26 cellular contexts compared by ENCODE assay signal in the genomic region with DNA sequence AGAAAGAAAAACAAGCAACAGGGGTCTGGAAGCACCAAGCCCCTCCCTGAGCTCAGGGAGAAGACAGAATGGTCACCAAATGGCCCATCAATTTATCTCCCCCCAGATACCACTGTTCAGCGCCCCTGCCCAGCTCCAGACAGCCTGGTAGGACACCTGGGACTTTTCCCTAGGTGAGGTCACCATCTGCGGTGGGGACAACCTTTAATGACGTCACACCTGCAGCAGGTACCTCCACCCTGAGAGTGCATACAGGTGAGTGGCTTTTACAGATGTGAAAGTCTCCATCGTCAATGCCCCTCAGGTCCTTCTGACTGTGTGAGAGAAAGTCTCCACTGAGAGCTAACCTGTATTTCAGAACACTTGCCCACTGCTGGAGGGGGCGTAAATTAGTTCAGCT. TPM values are rescaled to one million over a fixed set of nuclear protein-coding genes. Genes with fewer than 3 reads are reported as not detected.
A peak's percentile ranks its signal among the peaks of the same experiment; 100 is the strongest.
DNase-seq lines count a peak whose midpoint lies in the region; ATAC-seq, FAIRE-seq and TF ChIP-seq lines count a peak whose summit lies in the region.
"Had no signal": no experiment of that assay in that cellular context is flagged by ENCODE, and none has a peak within 500 bp of the region (broad histone marks: within the 10 kb centered on the region; RNA-seq: fewer than 3 reads in every experiment).

No MANE protein-coding gene starts in this region.

- POLR2A ChIA-PET in K562 (lab: Yijun Ruan, JAX): interaction anchor here (0.7 to 4.2 kb wide), 20 partner anchors 9 to 218 kb away, joined by 3 to 86 read pairs (median 4); no protein-coding TSS in a partner anchor
- POLR2A ChIA-PET in activated CD4-positive, alpha-beta memory T cell treated with anti-CD3 and anti-CD28 coated beads, Interleukin-2, amount 10 ng/mL, durations not matched to agents 7 days and 5 days (lab: Charles Lee): no interaction called here

- FAIRE-seq in K562 (lab: Jason Lieb, UNC): no peak
- FAIRE-seq: A204.1, D721Med, G401.6, GM12891, GM19239 had no signal

- H3K27me3 Mint-ChIP-seq in activated CD4-positive, alpha-beta memory T cell treated with anti-CD3 and anti-CD28 coated beads, Interleukin-2, amount 10 ng/mL, durations not matched to agents 7 days and 5 days: peaks cover 6% of the 10 kb centered on the region

- H3K4me2 ChIP-seq in K562 (ENCODE audit: insufficient read depth, low read length) (no peak overlapping the region), osteoblast (ENCODE audit: insufficient read depth, low read length) (no peak overlapping the region)
- H3K4me2 ChIP-seq: BLaER1 had no signal

- in situ Hi-C loops in K562 (cut with MboI): loop anchor here (25.0 kb wide), 1 partner anchor 262 kb away; no protein-coding TSS in a partner anchor

- TF ChIP-seq CTCF in K562 (IDR thresholded peaks at IDR 0.05 in 2 of 3, conservative IDR thresholded peaks at IDR 0.05 in 1 of 3; ENCODE audit: insufficient read depth in 2 of 3, low read depth in 1 of 3, low read length in 3 of 3) (no peak), osteoblast (IDR thresholded peaks at IDR 0.05; ENCODE audit: extremely low read depth, low read depth, low read length) (no peak)

- ATAC-seq in K562 (no peak), HG02763 (IDR thresholded peaks at IDR 0.05; ENCODE audit: unreplicated experiment) (no peak), HG02981 (IDR thresholded peaks at IDR 0.05; ENCODE audit: unreplicated experiment) (no peak)

- H2AFZ ChIP-seq in K562 (ENCODE audit: low read depth, low read length): no peak overlapping the region
- H2AFZ ChIP-seq in osteoblast (ENCODE audit: low read length): no peak overlapping the region

- TF ChIP-seq RAD21 in K562 (CRISPR knock-in tag; conservative IDR thresholded peaks at IDR 0.05 in 1 of 2, IDR thresholded peaks at IDR 0.05 in 1 of 2): no peak

- H3K4me1 ChIP-seq in K562 (replicated peaks in 1 of 2; ENCODE audit: control insufficient read depth in 2 of 2, insufficient read depth in 2 of 2, low read length in 2 of 2) (peaks cover 0 to 20% of the 10 kb centered on the region in 2 experiments; a peak in 1 of 5 replicates), osteoblast (ENCODE audit: insufficient read depth, low read length) (no peaks in the 10 kb centered on the region)
- H3K4me1 ChIP-seq: BE2C had no signal

- peaks cover 66% of the 10 kb centered on the region for H4K20me1 ChIP-seq in K562 (replicated peaks; ENCODE audit: control insufficient read depth, insufficient read depth, low read length)
- H4K20me1 ChIP-seq in osteoblast (ENCODE audit: insufficient read depth, low read length): no peaks in the 10 kb centered on the region
- H4K20me1 ChIP-seq: BLaER1 had no signal

- H3K27me3 ChIP-seq in H7 (ENCODE audit: control insufficient read depth, insufficient read depth, low read length) (no peaks in the 10 kb centered on the region), K562 (ENCODE audit: control insufficient read depth in 2 of 2, insufficient read depth in 2 of 2, low read length in 2 of 2) (peaks cover 81 to 97% of the 10 kb centered on the region in 2 experiments), osteoblast (ENCODE audit: insufficient read depth, low read length) (peaks cover 57% of the 10 kb centered on the region)
- H3K27me3 ChIP-seq: BLaER1 had no signal

- H3K9me3 ChIP-seq in K562 (replicated peaks; ENCODE audit: control insufficient read depth, insufficient read depth, low read depth, low read length): no peaks in the 10 kb centered on the region; the same call in 1 of the 2 replicates
- no peaks in the 10 kb centered on the region for H3K9me3 ChIP-seq in osteoblast (ENCODE audit: low read depth, low read length)
- H3K9me3 ChIP-seq: BLaER1 had no signal

- H3K79me2 ChIP-seq in K562 (ENCODE audit: control insufficient read depth, insufficient read depth, low read length) (no peaks in the 10 kb centered on the region), osteoblast (ENCODE audit: insufficient read depth, low read length) (no peaks in the 10 kb centered on the region)

- intact Hi-C loops in K562 (cut with micrococcal nuclease): no loop called here

- no peak overlapping the region for H3K27ac Mint-ChIP-seq in activated CD4-positive, alpha-beta memory T cell treated with anti-CD3 and anti-CD28 coated beads, Interleukin-2, amount 10 ng/mL, durations not matched to agents 7 days and 5 days
- H3K27ac Mint-ChIP-seq: CD14-positive monocyte; CD4-positive, alpha-beta memory T cell; CD4-positive, CD25-positive, alpha-beta regulatory T cell; CD8-positive, alpha-beta memory T cell had no signal

- CTCF ChIA-PET in K562 (lab: Yijun Ruan, JAX; ENCODE audit: low intra/inter-chr PET ratio): no interaction called here
- CTCF ChIA-PET in activated CD4-positive, alpha-beta memory T cell treated with anti-CD3 and anti-CD28 coated beads, Interleukin-2, amount 10 ng/mL, durations not matched to agents 7 days and 5 days (lab: Charles Lee): no interaction called here

- no peak overlapping the region for H3K4me3 Mint-ChIP-seq in activated CD4-positive, alpha-beta memory T cell treated with anti-CD3 and anti-CD28 coated beads, Interleukin-2, amount 10 ng/mL, durations not matched to agents 7 days and 5 days
- H3K4me3 Mint-ChIP-seq: CD14-positive monocyte; CD4-positive, alpha-beta memory T cell; CD4-positive, CD25-positive, alpha-beta regulatory T cell; CD8-positive, alpha-beta memory T cell had no signal

- H3K36me3 ChIP-seq in H7 (replicated peaks; ENCODE audit: control insufficient read depth, insufficient read depth, low read length) (no peaks in the 10 kb centered on the region), K562 (ENCODE audit: control insufficient read depth, insufficient read depth, low read length) (no peaks in the 10 kb centered on the region), osteoblast (ENCODE audit: insufficient read depth, low read length) (no peaks in the 10 kb centered on the region)
- H3K36me3 ChIP-seq: BE2C, BLaER1 had no signal

- no peak for TF ChIP-seq POLR2A in K562 (conservative IDR thresholded peaks at IDR 0.05)

- TF ChIP-seq EP300 in K562 (IDR thresholded peaks at IDR 0.05; ENCODE audit: low read length): no peak

- H3K4me1 Mint-ChIP-seq in activated CD4-positive, alpha-beta memory T cell treated with anti-CD3 and anti-CD28 coated beads, Interleukin-2, amount 10 ng/mL, durations not matched to agents 7 days and 5 days: no peaks in the 10 kb centered on the region
- H3K4me1 Mint-ChIP-seq: CD4-positive, alpha-beta memory T cell; CD4-positive, CD25-positive, alpha-beta regulatory T cell; CD8-positive, alpha-beta memory T cell had no signal

- H3K9me1 ChIP-seq in K562 (ENCODE audit: control insufficient read depth, insufficient read depth, low read length): peaks cover 2% of the 10 kb centered on the region

- no peak overlapping the region for H3K9ac ChIP-seq in K562 (ENCODE audit: insufficient read depth in 1 of 2, low read depth in 2 of 2, low read length in 2 of 2)
- H3K9ac ChIP-seq: BLaER1 had no signal

- WGBS in K562 (ENCODE audit: insufficient coverage, low coverage, missing lambda C conversion rate): 2% methylated on average over 5 of the region's 5 CpGs

- H3K27ac ChIP-seq in K562 (ENCODE audit: extremely low read depth, low read depth, low read length) (no peak overlapping the region), osteoblast (ENCODE audit: low read depth, low read length) (no peak overlapping the region)
- H3K27ac ChIP-seq: BLaER1 had no signal

- no peaks in the 10 kb centered on the region for H3K9me3 Mint-ChIP-seq in activated CD4-positive, alpha-beta memory T cell treated with anti-CD3 and anti-CD28 coated beads, Interleukin-2, amount 10 ng/mL, durations not matched to agents 7 days and 5 days
- H3K9me3 Mint-ChIP-seq: CD4-positive, alpha-beta memory T cell; CD4-positive, CD25-positive, alpha-beta regulatory T cell; CD8-positive, alpha-beta memory T cell had no signal

- no peak overlapping the region for H3K4me3 ChIP-seq in H7 (ENCODE audit: insufficient read depth, low read depth, low read length)
- H3K4me3 ChIP-seq in K562: no peak overlapping the region
- no peak overlapping the region for H3K4me3 ChIP-seq in osteoblast (ENCODE audit: insufficient read depth, low read length)
- H3K4me3 ChIP-seq: BLaER1 had no signal

- H3K36me3 Mint-ChIP-seq in activated CD4-positive, alpha-beta memory T cell treated with anti-CD3 and anti-CD28 coated beads, Interleukin-2, amount 10 ng/mL, durations not matched to agents 7 days and 5 days (ENCODE audit: low read depth): no peaks in the 10 kb centered on the region
- H3K36me3 Mint-ChIP-seq: CD14-positive monocyte; CD4-positive, alpha-beta memory T cell; CD4-positive, CD25-positive, alpha-beta regulatory T cell; CD8-positive, alpha-beta memory T cell had no signal

- BruUV-seq in K562 (replicated peaks; lab: Mats Ljungman, UMichigan): no TSS peak

- DNase-seq in D341Med (ENCODE audit: low spot score) (peak; percentile 10), H7 (peak; percentile 20), K562 (ENCODE audit: extremely low read depth in 1 of 4, low spot score in 3 of 4) (peak in 3 of 4 experiments; percentile 58 to 65 (median 60)), osteoblast (ENCODE audit: insufficient read length, low spot score, missing footprints) (peak; percentile 13), T1000 (lab: John Stamatoyannopoulos, UW) (no peak)
- no peak for DNase-seq in activated CD4-positive, alpha-beta memory T cell treated with anti-CD3 and anti-CD28 coated beads, Interleukin-2, amount 10 ng/mL, durations not matched to agents 7 days and 5 days
- DNase-seq: 8988T; ACHN; BE2C; C1 segment of cervical spinal cord; CD4-positive, alpha-beta memory T cell; CD4-positive, CD25-positive, alpha-beta regulatory T cell; CD8-positive, alpha-beta memory T cell; COR-L47; DMS79 treated with DMSO at 0.1 percent for 48 hours; GF-D8 had no signal

RNA-seq across cellular contexts. Expression of a gene that starts 34.3 kb away (rescaled TPM):
- 84.9 and 91.8 TPM in 2 replicates for total RNA-seq in H7 (2014; rRNA removed; shearing (Covaris generic))
- total RNA-seq in K562 (2011; cell fraction: chromatin; rRNA removed; ENCODE audit: low replicate concordance): 0.69 TPM in 1 of 2 replicates, not detected in the other
- total RNA-seq in K562 (2011; cell fraction: nucleolus; rRNA removed): 0.26 and 0.33 TPM in 2 replicates
- 0.22 TPM in 1 of 2 replicates, not detected in the other for total RNA-seq in K562 (2011; cell fraction: nucleoplasm; rRNA removed)
- not detected in 2 replicates for total RNA-seq in K562 (2014; rRNA removed)
- not detected in 2 replicates for total RNA-seq in K562 (2014; rRNA removed; fragmentation: Illumina TruSeq; extraction: Trizol)
- not detected in 2 replicates for total RNA-seq in K562 (2015; rRNA removed; fragmentation: Illumina TruSeq; extraction: Trizol)
- total RNA-seq in K562 (2021): 0.09 TPM in 1 of 2 replicates, not detected in the other
- 0.05 and 0.10 TPM in 2 replicates for polyA plus RNA-seq in K562 (2011; rRNA removed)
- 0.03 and 0.66 TPM in 2 replicates for polyA plus RNA-seq in K562 (2011; cell fraction: cytosol; rRNA removed)
- polyA plus RNA-seq in K562 (2011; cell fraction: nucleus; rRNA removed): 0.04 and 0.20 TPM in 2 replicates
- polyA plus RNA-seq in K562 (2012): 0.03 and 0.07 TPM in 2 replicates
- polyA plus RNA-seq in K562 (2014; fragmentation: Illumina TruSeq; extraction: Trizol): not detected in 2 replicates
- polyA plus RNA-seq in K562 (2014; fragmentation: Nextera tagmentation; extraction: Ambion mirVana): not detected
- polyA plus RNA-seq in K562 (2014; rRNA removed): not detected in 2 replicates
- not detected in 2 replicates for polyA minus RNA-seq in K562 (2011; rRNA and poly(A)+ RNA removed)
- polyA minus RNA-seq in K562 (2011; cell fraction: cytosol; rRNA and poly(A)+ RNA removed): not detected in 2 replicates
- 0.27 TPM in 1 of 2 replicates, not detected in the other for polyA minus RNA-seq in K562 (2011; cell fraction: nucleus; rRNA and poly(A)+ RNA removed)
- under 0.01 TPM in 1 of 2 replicates, not detected in the other for total RNA-seq in osteoblast
- not detected for total RNA-seq in activated CD4-positive, alpha-beta memory T cell treated with anti-CD3 and anti-CD28 coated beads, Interleukin-2, amount 10 ng/mL, durations not matched to agents 7 days and 5 days
- polyA plus RNA-seq: AG04450; CD14-positive monocyte; CD4-positive, alpha-beta memory T cell; CD8-positive, alpha-beta memory T cell had no signal

RNA-seq across cellular contexts. Expression of a gene that starts 35.6 kb away (rescaled TPM):
- total RNA-seq in H7 (2014; rRNA removed; shearing (Covaris generic)): 6.1 and 6.2 TPM in 2 replicates
- total RNA-seq in K562 (2011; cell fraction: chromatin; rRNA removed; ENCODE audit: low replicate concordance): 0.21 TPM in 1 of 2 replicates, not detected in the other
- not detected in 2 replicates for total RNA-seq in K562 (2011; cell fraction: nucleolus; rRNA removed)
- not detected in 2 replicates for total RNA-seq in K562 (2011; cell fraction: nucleoplasm; rRNA removed)
- 1.00 and 2.1 TPM in 2 replicates for total RNA-seq in K562 (2014; rRNA removed)
- 0.95 TPM in 1 of 2 replicates, not detected in the other for total RNA-seq in K562 (2014; rRNA removed; fragmentation: Illumina TruSeq; extraction: Trizol)
- not detected in 2 replicates for total RNA-seq in K562 (2015; rRNA removed; fragmentation: Illumina TruSeq; extraction: Trizol)
- 0.71 and 1.5 TPM in 2 replicates for total RNA-seq in K562 (2021)
- 0.79 and 1.2 TPM in 2 replicates for polyA plus RNA-seq in K562 (2011; rRNA removed)
- 2.1 and 3.8 TPM in 2 replicates for polyA plus RNA-seq in K562 (2011; cell fraction: cytosol; rRNA removed)
- 1.2 TPM in 2 replicates for polyA plus RNA-seq in K562 (2011; cell fraction: nucleus; rRNA removed)
- 0.91 and 1.3 TPM in 2 replicates for polyA plus RNA-seq in K562 (2012)
- not detected in 2 replicates for polyA plus RNA-seq in K562 (2014; fragmentation: Illumina TruSeq; extraction: Trizol)
- polyA plus RNA-seq in K562 (2014; fragmentation: Nextera tagmentation; extraction: Ambion mirVana): not detected
- 0.53 and 2.7 TPM in 2 replicates for polyA plus RNA-seq in K562 (2014; rRNA removed)
- not detected in 2 replicates for polyA minus RNA-seq in K562 (2011; rRNA and poly(A)+ RNA removed)
- polyA minus RNA-seq in K562 (2011; cell fraction: cytosol; rRNA and poly(A)+ RNA removed): not detected in 2 replicates
- 0.67 TPM in 1 of 2 replicates, not detected in the other for polyA minus RNA-seq in K562 (2011; cell fraction: nucleus; rRNA and poly(A)+ RNA removed)
- total RNA-seq in osteoblast: 5.1 and 5.3 TPM in 2 replicates
- total RNA-seq in activated CD4-positive, alpha-beta memory T cell treated with anti-CD3 and anti-CD28 coated beads, Interleukin-2, amount 10 ng/mL, durations not matched to agents 7 days and 5 days: not detected
- total RNA-seq: CD4-positive, alpha-beta memory T cell; CD4-positive, CD25-positive, alpha-beta regulatory T cell; CD8-positive, alpha-beta memory T cell had no signal
- polyA plus RNA-seq: CD14-positive monocyte; CD4-positive, alpha-beta memory T cell; CD4-positive, CD25-positive, alpha-beta regulatory T cell; CD8-positive, alpha-beta memory T cell had no signal

Comparison
In these comparisons a context has a peak if more than half of its experiments do, and no peak if none do; other contexts are left out.
1. DNase-seq: peak in D341Med (single experiment), H7 (single experiment), K562 (3 of 4) and osteoblast (single experiment); none in T1000 (single experiment) and activated CD4-positive, alpha-beta memory T cell treated with anti-CD3 and anti-CD28 coated beads, Interleukin-2, amount 10 ng/mL, durations not matched to agents 7 days and 5 days (single experiment).
2. RNA of a gene that starts 34.3 kb away (total RNA-seq): 84.9 to 91.8 TPM in H7; 0.09 to 0.69 TPM in K562, under 0.01 TPM in osteoblast and not detected in activated CD4-positive, alpha-beta memory T cell treated with anti-CD3 and anti-CD28 coated beads, Interleukin-2, amount 10 ng/mL, durations not matched to agents 7 days and 5 days; every median in the first group is over 10 times any median in the second.